8 cellular contexts compared by ENCODE assay signal in the genomic region with DNA sequence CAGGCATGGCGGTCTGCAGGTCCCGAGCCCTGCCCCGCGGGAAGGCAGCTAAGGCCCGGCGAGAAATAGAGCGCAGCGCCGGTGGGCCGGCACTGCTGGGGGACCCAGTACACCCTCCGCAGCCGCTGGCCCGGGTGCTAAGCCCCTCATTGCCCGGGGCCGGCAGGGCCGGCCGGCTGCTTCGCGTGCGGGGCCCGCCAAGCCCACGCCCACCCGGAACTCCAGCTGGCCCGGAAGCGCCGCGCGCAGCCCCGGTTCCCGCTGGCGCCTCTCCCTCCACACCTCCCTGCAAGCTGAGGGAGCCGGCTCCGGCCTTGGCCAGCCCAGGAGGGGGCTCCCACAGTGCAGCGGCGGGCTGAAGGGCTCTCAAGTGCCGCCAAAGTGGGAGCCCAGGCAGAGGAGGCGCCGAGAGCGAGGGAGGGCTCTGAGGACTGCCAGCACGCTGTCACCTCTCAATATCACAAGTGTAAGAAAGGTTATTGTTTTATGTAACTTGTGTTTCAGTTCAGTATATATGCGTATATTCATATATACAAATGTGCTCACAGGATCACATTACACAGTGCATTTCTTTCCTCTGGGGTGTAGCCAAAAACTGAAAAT.
A peak's percentile ranks its signal among the peaks of the same experiment; 100 is the strongest.
DNase-seq lines count a peak whose midpoint lies in the region; ATAC-seq and TF ChIP-seq lines count a peak whose summit lies in the region.
"Not testable (repeated sequence)": the region's sequence is repeated elsewhere in the genome, so short reads cannot be mapped to it uniquely, and the experiment has no call there.

No MANE protein-coding gene starts in this region.

- TF ChIP-seq CTCF in CD4-positive, alpha-beta T cell (IDR thresholded peaks at IDR 0.05); endothelial cell (IDR thresholded peaks at IDR 0.05; ENCODE audit: unreplicated experiment); progenitor cell of endocrine pancreas (IDR thresholded peaks at IDR 0.05; ENCODE audit: unreplicated experiment): not testable (repeated sequence)

- not testable (repeated sequence) for DNase-seq in CD4-positive, alpha-beta T cell; activated CD4-positive, alpha-beta T cell treated with anti-CD3 and anti-CD28 coated beads, Interleukin-2, amount 10 ng/mL, durations not matched to agents 7 days and 5 days
- peak; percentile 29 for DNase-seq in NCI-H345 treated with DMSO at 0.1 percent for 48 hours (lab: John Stamatoyannopoulos, UW; ENCODE audit: unreplicated experiment)
- DNase-seq in activated naive CD8-positive, alpha-beta T cell treated with anti-CD3 and anti-CD28 coated beads for 36 hours, result peak; percentile 1
- peak; percentile 24 for DNase-seq in endothelial cell (ENCODE audit: low spot score)
- peak in 1 of 2 donors; percentile 8 for DNase-seq in left colon
- peak; percentile 10 for DNase-seq in progenitor cell of endocrine pancreas (ENCODE audit: low spot score, unreplicated experiment)

- ATAC-seq in CD4-positive, alpha-beta T cell (ENCODE audit: poor library complexity), result not testable (repeated sequence)
- ATAC-seq in HG03045 (IDR thresholded peaks at IDR 0.05; ENCODE audit: unreplicated experiment) (peak; percentile 39), left colon (peak; percentile 37)

- POLR2A ChIA-PET in CD4-positive, alpha-beta T cell (lab: Charles Lee), result not testable (repeated sequence)
- POLR2A ChIA-PET in activated CD4-positive, alpha-beta T cell treated with anti-CD3 and anti-CD28 coated beads, Interleukin-2, amount 10 ng/mL, durations not matched to agents 7 days and 5 days (lab: Charles Lee), result interaction anchor here (0.5 kb wide), 1 partner anchor 1723 kb away, joined by 3 read pairs; no protein-coding TSS in a partner anchor

- H3K9me3 ChIP-seq in CD4-positive, alpha-beta T cell (ENCODE audit: control insufficient read depth, low read length), result not testable (repeated sequence)

- not testable (repeated sequence) for H3K36me3 Mint-ChIP-seq in CD4-positive, alpha-beta T cell (ENCODE audit: low read depth); activated CD4-positive, alpha-beta T cell treated with anti-CD3 and anti-CD28 coated beads, Interleukin-2, amount 10 ng/mL, durations not matched to agents 7 days and 5 days (ENCODE audit: low read depth); activated naive CD8-positive, alpha-beta T cell treated with anti-CD3 and anti-CD28 coated beads for 36 hours; endothelial cell (ENCODE audit: low read depth, unreplicated experiment); progenitor cell of endocrine pancreas (ENCODE audit: insufficient read depth)

- H3K27ac ChIP-seq in CD4-positive, alpha-beta T cell (ENCODE audit: low read depth, low read length), result not testable (repeated sequence)

- H3K9me3 Mint-ChIP-seq in CD4-positive, alpha-beta T cell; activated CD4-positive, alpha-beta T cell treated with anti-CD3 and anti-CD28 coated beads, Interleukin-2, amount 10 ng/mL, durations not matched to agents 7 days and 5 days; activated naive CD8-positive, alpha-beta T cell treated with anti-CD3 and anti-CD28 coated beads for 36 hours; endothelial cell (ENCODE audit: unreplicated experiment); progenitor cell of endocrine pancreas (ENCODE audit: low read depth): not testable (repeated sequence)

- H3K27me3 Mint-ChIP-seq in CD4-positive, alpha-beta T cell; activated CD4-positive, alpha-beta T cell treated with anti-CD3 and anti-CD28 coated beads, Interleukin-2, amount 10 ng/mL, durations not matched to agents 7 days and 5 days; activated naive CD8-positive, alpha-beta T cell treated with anti-CD3 and anti-CD28 coated beads for 36 hours; endothelial cell (ENCODE audit: unreplicated experiment); progenitor cell of endocrine pancreas: not testable (repeated sequence)

- H3K4me1 Mint-ChIP-seq in CD4-positive, alpha-beta T cell (ENCODE audit: low read depth); activated CD4-positive, alpha-beta T cell treated with anti-CD3 and anti-CD28 coated beads, Interleukin-2, amount 10 ng/mL, durations not matched to agents 7 days and 5 days; activated naive CD8-positive, alpha-beta T cell treated with anti-CD3 and anti-CD28 coated beads for 36 hours; endothelial cell (ENCODE audit: unreplicated experiment); progenitor cell of endocrine pancreas (ENCODE audit: low read depth): not testable (repeated sequence)

- H3K27ac Mint-ChIP-seq in CD4-positive, alpha-beta T cell; activated CD4-positive, alpha-beta T cell treated with anti-CD3 and anti-CD28 coated beads, Interleukin-2, amount 10 ng/mL, durations not matched to agents 7 days and 5 days; activated naive CD8-positive, alpha-beta T cell treated with anti-CD3 and anti-CD28 coated beads for 36 hours: not testable (repeated sequence)
- H3K27ac Mint-ChIP-seq in endothelial cell (ENCODE audit: unreplicated experiment), result peak overlapping the region; percentile 63
- H3K27ac Mint-ChIP-seq in progenitor cell of endocrine pancreas, result peak overlapping the region; percentile 87

- H3K4me3 Mint-ChIP-seq in CD4-positive, alpha-beta T cell, result peak overlapping the region; percentile 3
- H3K4me3 Mint-ChIP-seq in activated CD4-positive, alpha-beta T cell treated with anti-CD3 and anti-CD28 coated beads, Interleukin-2, amount 10 ng/mL, durations not matched to agents 7 days and 5 days, result peak overlapping the region; percentile 5
- H3K4me3 Mint-ChIP-seq in activated naive CD8-positive, alpha-beta T cell treated with anti-CD3 and anti-CD28 coated beads for 36 hours, result peak overlapping the region; percentile 72
- H3K4me3 Mint-ChIP-seq in endothelial cell (ENCODE audit: unreplicated experiment) (peak overlapping the region; percentile 65), progenitor cell of endocrine pancreas (ENCODE audit: low read depth) (peak overlapping the region; percentile 72)

- H3K27me3 ChIP-seq in CD4-positive, alpha-beta T cell (ENCODE audit: control insufficient read depth, insufficient read depth, low read length), result not testable (repeated sequence)

- intact Hi-C loops in CD4-positive, alpha-beta T cell (cut with DNase I, micrococcal nuclease); left colon (cut with DNase I, micrococcal nuclease): not testable (repeated sequence)

- CTCF ChIA-PET in CD4-positive, alpha-beta T cell (lab: Charles Lee); activated CD4-positive, alpha-beta T cell treated with anti-CD3 and anti-CD28 coated beads, Interleukin-2, amount 10 ng/mL, durations not matched to agents 7 days and 5 days (lab: Charles Lee): not testable (repeated sequence)

Comparison
In these comparisons a context has a peak if more than half of its experiments do, and no peak if none do; other contexts are left out.
1. H3K4me3 Mint-ChIP-seq: peak in every context shown above with its lines; median percentile 72 in activated naive CD8-positive, alpha-beta T cell treated with anti-CD3 and anti-CD28 coated beads for 36 hours; 72 in progenitor cell of endocrine pancreas; 65 in endothelial cell; 5 in activated CD4-positive, alpha-beta T cell treated with anti-CD3 and anti-CD28 coated beads, Interleukin-2, amount 10 ng/mL, durations not matched to agents 7 days and 5 days; 3 in CD4-positive, alpha-beta T cell.